ENCODE assay signal across 8 cellular contexts in genomic region chr18:2570772-2571199, GRCh38. TPM values are rescaled to one million over a fixed set of nuclear protein-coding genes. Genes with fewer than 3 reads are reported as not detected.
DNase-seq lines count a peak whose midpoint lies in the region; ATAC-seq and TF ChIP-seq lines count a peak whose summit lies in the region.

No MANE protein-coding gene starts in this region.

- H3K4me1 ChIP-seq in mononuclear cell (ENCODE audit: insufficient read depth, low read length), result peaks cover 34% of the 10 kb centered on the region

- H3K9me3 ChIP-seq in mononuclear cell (ENCODE audit: low read depth, low read length), result no peaks in the 10 kb centered on the region

- POLR2A ChIA-PET in activated CD8-positive, alpha-beta T cell treated with anti-CD3 and anti-CD28 coated beads, Interleukin-2, amount 10 ng/mL, durations not matched to agents 7 days and 5 days (lab: Charles Lee), result interaction anchor here (0.8 to 6.7 kb wide), 12 partner anchors 9 to 1763 kb away, joined by 3 to 56 read pairs (median 3); partner anchors contain the start of gene SMCHD1

- no peaks in the 10 kb centered on the region for H3K27me3 Mint-ChIP-seq in activated CD8-positive, alpha-beta T cell treated with anti-CD3 and anti-CD28 coated beads, Interleukin-2, amount 10 ng/mL, durations not matched to agents 7 days and 5 days (ENCODE audit: low read depth)

- H3K36me3 Mint-ChIP-seq in activated CD8-positive, alpha-beta T cell treated with anti-CD3 and anti-CD28 coated beads, Interleukin-2, amount 10 ng/mL, durations not matched to agents 7 days and 5 days (ENCODE audit: low read depth), result peaks cover 61% of the 10 kb centered on the region

- H3K4me3 ChIP-seq in epithelial cell of esophagus (ENCODE audit: low read length) (peak overlapping the region; percentile 87), mononuclear cell (ENCODE audit: low read length) (peak overlapping the region; percentile 82)

- H3K4me1 Mint-ChIP-seq in activated CD8-positive, alpha-beta T cell treated with anti-CD3 and anti-CD28 coated beads, Interleukin-2, amount 10 ng/mL, durations not matched to agents 7 days and 5 days (ENCODE audit: low read depth), result peaks cover 41% of the 10 kb centered on the region

- ATAC-seq in GM18517 (IDR thresholded peaks at IDR 0.05; ENCODE audit: unreplicated experiment), result peak; percentile 40
- ATAC-seq in HG03039 (IDR thresholded peaks at IDR 0.05; ENCODE audit: unreplicated experiment), result peak; percentile 42
- peak; percentile 61 for ATAC-seq in activated CD8-positive, alpha-beta T cell treated with anti-CD3 and anti-CD28 coated beads, Interleukin-2, amount 10 ng/mL, durations not matched to agents 7 days and 5 days

- peak; percentile 35 for DNase-seq in AG09319 (ENCODE audit: extremely low read depth, low read depth)
- peak; percentile 24 for DNase-seq in NCI-H524 treated with DMSO at 0.1 percent for 48 hours (lab: John Stamatoyannopoulos, UW)
- peak; percentile 71 for DNase-seq in activated CD8-positive, alpha-beta T cell treated with anti-CD3 and anti-CD28 coated beads, Interleukin-2, amount 10 ng/mL, durations not matched to agents 7 days and 5 days
- peak; percentile 71 for DNase-seq in epithelial cell of esophagus (ENCODE audit: low read depth)
- DNase-seq in stimulated activated naive CD4-positive, alpha-beta T cell treated with Interleukin-2 at 50 U/mL for 16 hours (lab: John Stamatoyannopoulos, UW), result peak; percentile 71

- H3K9me3 Mint-ChIP-seq in activated CD8-positive, alpha-beta T cell treated with anti-CD3 and anti-CD28 coated beads, Interleukin-2, amount 10 ng/mL, durations not matched to agents 7 days and 5 days (ENCODE audit: insufficient read depth), result no peaks in the 10 kb centered on the region

- peak; percentile 23 for TF ChIP-seq CTCF in AG09319 (IDR thresholded peaks at IDR 0.05; ENCODE audit: low read depth, low read length)
- peak; percentile 17 for TF ChIP-seq CTCF in epithelial cell of esophagus (IDR thresholded peaks at IDR 0.05; ENCODE audit: insufficient read depth, low read depth, low read length, missing control alignments)

- no peaks in the 10 kb centered on the region for H3K27me3 ChIP-seq in mononuclear cell (ENCODE audit: insufficient read depth, low read length)

- CTCF ChIA-PET in activated CD8-positive, alpha-beta T cell treated with anti-CD3 and anti-CD28 coated beads, Interleukin-2, amount 10 ng/mL, durations not matched to agents 7 days and 5 days (lab: Charles Lee), result interaction anchor here (0.6 to 2.8 kb wide), 10 partner anchors 11 to 1096 kb away, joined by 3 to 11 read pairs (median 4); no protein-coding TSS in a partner anchor

- peak overlapping the region; percentile 98 for H3K4me3 Mint-ChIP-seq in activated CD8-positive, alpha-beta T cell treated with anti-CD3 and anti-CD28 coated beads, Interleukin-2, amount 10 ng/mL, durations not matched to agents 7 days and 5 days

- peak overlapping the region; percentile 99 for H3K27ac Mint-ChIP-seq in activated CD8-positive, alpha-beta T cell treated with anti-CD3 and anti-CD28 coated beads, Interleukin-2, amount 10 ng/mL, durations not matched to agents 7 days and 5 days

RNA-seq across cellular contexts. Expression of gene METTL4, which starts 0.5 kb away (rescaled TPM):
- total RNA-seq in activated CD8-positive, alpha-beta T cell treated with anti-CD3 and anti-CD28 coated beads, Interleukin-2, amount 10 ng/mL, durations not matched to agents 7 days and 5 days, result 10 to 100 TPM; 22.2 to 22.3 TPM
- total RNA-seq in mononuclear cell, result 9.7 TPM

RNA-seq across cellular contexts. Expression of gene NDC80, which starts 0.6 kb away (rescaled TPM):
- total RNA-seq in activated CD8-positive, alpha-beta T cell treated with anti-CD3 and anti-CD28 coated beads, Interleukin-2, amount 10 ng/mL, durations not matched to agents 7 days and 5 days, result 100 to 1,000 TPM in 1 of 2 experiments, 10 to 100 TPM in 1; 91.3 to 103 TPM
- total RNA-seq in mononuclear cell, result 8.6 TPM

Comparison
In these comparisons a context has a peak if more than half of its experiments do, and no peak if none do; other contexts are left out.
1. Peak in every context shown above with its lines: DNase-seq, ATAC-seq and H3K4me3 ChIP-seq.